Comparison of ENCODE assay signal across 9 cellular contexts in genomic region chr17:76528528-76529223, GRCh38. TPM values are rescaled to one million over a fixed set of nuclear protein-coding genes. Genes with fewer than 3 reads are reported as not detected.
DNase-seq lines count a peak whose midpoint lies in the region; ATAC-seq and TF ChIP-seq lines count a peak whose summit lies in the region.
"Had no signal": no experiment of that assay in that cellular context is flagged by ENCODE, and none has a peak within 500 bp of the region (broad histone marks: within the 10 kb centered on the region; RNA-seq: fewer than 3 reads in every experiment).

No MANE protein-coding gene starts in this region.

- peaks cover 0 to 6% (median 0%) of the 10 kb centered on the region in 5 experiments for H3K9me3 Mint-ChIP-seq in brain

- H3K27ac Mint-ChIP-seq in brain: peak overlapping the region in 3 of 5 experiments; percentile 66 to 91 (median 90)

- no peaks in the 10 kb centered on the region for H3K36me3 ChIP-seq in left lung

- no peaks in the 10 kb centered on the region for H3K36me3 Mint-ChIP-seq in brain

- peaks cover 47 to 64% of the 10 kb centered on the region in 2 donors for H3K4me1 ChIP-seq in left lung

- intact Hi-C loops in left lung (cut with DNase I): no loop called here

- ATAC-seq in left lung: no peak
- no peak for ATAC-seq in GM18520 (IDR thresholded peaks at IDR 0.05; ENCODE audit: unreplicated experiment)

- peak overlapping the region in 1 of 2 donors; percentile 32 for H3K4me3 ChIP-seq in left lung

- H3K27me3 ChIP-seq in left lung: no peaks in the 10 kb centered on the region

- H3K9me3 ChIP-seq in left lung: no peaks in the 10 kb centered on the region

- TF ChIP-seq CTCF in brain (conservative IDR thresholded peaks at IDR 0.05) (no peak), left lung (IDR thresholded peaks at IDR 0.05) (no peak)

- H3K27ac ChIP-seq in left lung: peak overlapping the region; percentile 80 to 89
- peak overlapping the region; percentile 68 for H3K27ac ChIP-seq in temporal lobe (ENCODE audit: low read depth, low read length)

- DNase-seq in HUDEP-2 (lab: John Stamatoyannopoulos, UW; ENCODE audit: unreplicated experiment in 76 of 76): peak in 60 of 76 experiments; percentile 13 to 83 (median 59)
- DNase-seq in left lung: no peak
- no peak for DNase-seq in NCI-H2029 treated with DMSO at 0.1 percent for 48 hours (lab: John Stamatoyannopoulos, UW)
- no peak for DNase-seq in NCI-H128 (lab: John Stamatoyannopoulos, UW; ENCODE audit: unreplicated experiment)
- no peak for DNase-seq in DMS153 treated with DMSO at 0.1 percent for 48 hours (lab: John Stamatoyannopoulos, UW; ENCODE audit: unreplicated experiment)
- DNase-seq: NCI-H1105 treated with DMSO at 0.1 percent for 48 hours had no signal

- H3K4me1 Mint-ChIP-seq in brain: peaks cover 49% of the 10 kb centered on the region

- H3K4me3 Mint-ChIP-seq in brain: no peak overlapping the region

- peaks cover 4% of the 10 kb centered on the region for H3K27me3 Mint-ChIP-seq in brain

RNA-seq across cellular contexts. Expression of gene CYGB, which starts 8.8 kb away (rescaled TPM):
- 6.8 TPM for polyA plus RNA-seq in brain (ENCODE audit: insufficient read depth, low read depth, low replicate concordance)
- total RNA-seq in left lung (10 to 100 TPM; 10.2 to 13.7 TPM), temporal lobe (2.0 TPM)

RNA-seq across cellular contexts. Expression of gene PRCD, which starts 11.2 kb away (rescaled TPM):
- 9.9 TPM for polyA plus RNA-seq in brain (ENCODE audit: insufficient read depth, low read depth, low replicate concordance)
- total RNA-seq in left lung: 1 to 10 TPM; 1.3 to 2.9 TPM
- 2.0 TPM for total RNA-seq in temporal lobe

RNA-seq across cellular contexts. Expression of gene RHBDF2, which starts 27.5 kb away (rescaled TPM):
- polyA plus RNA-seq in brain (ENCODE audit: insufficient read depth, low read depth, low replicate concordance): 6.7 TPM
- 10 to 100 TPM; 24.9 to 61.7 TPM for total RNA-seq in left lung
- total RNA-seq in temporal lobe: 2.7 TPM

RNA-seq across cellular contexts. Expression of gene ST6GALNAC2, which starts 57.0 kb away (rescaled TPM):
- 8.3 TPM for polyA plus RNA-seq in brain (ENCODE audit: insufficient read depth, low read depth, low replicate concordance)
- 10 to 100 TPM; 17.5 to 30.2 TPM for total RNA-seq in left lung
- not detected for total RNA-seq in temporal lobe

Comparison
In these comparisons a context has a peak if more than half of its experiments do, and no peak if none do; other contexts are left out.
1. DNase-seq: peak in HUDEP-2 (60 of 76); none in left lung (0 of 2), NCI-H2029 treated with DMSO at 0.1 percent for 48 hours (single experiment), NCI-H128 (single experiment) and DMS153 treated with DMSO at 0.1 percent for 48 hours (single experiment).